9 cellular contexts compared by ENCODE assay signal in genomic region chr5:78405820-78406750, GRCh38. TPM values are rescaled to one million over a fixed set of nuclear protein-coding genes. Genes with fewer than 3 reads are reported as not detected.
A peak's percentile ranks its signal among the peaks of the same experiment; 100 is the strongest.
DNase-seq lines count a peak whose midpoint lies in the region; ATAC-seq, FAIRE-seq and TF ChIP-seq lines count a peak whose summit lies in the region.
"Had no signal": no experiment of that assay in that cellular context is flagged by ENCODE, and none has a peak within 500 bp of the region (broad histone marks: within the 10 kb centered on the region; RNA-seq: fewer than 3 reads in every experiment).

No MANE protein-coding gene starts in this region.

- H3K36me3 ChIP-seq in GM12878 (ENCODE audit: control insufficient read depth in 2 of 2, insufficient read depth in 2 of 2, low read length in 1 of 2) (peaks cover 0 to 4% of the 10 kb centered on the region in 2 experiments; a peak in 1 of 4 replicates), osteoblast (ENCODE audit: insufficient read depth, low read length) (no peaks in the 10 kb centered on the region), uterus (no peaks in the 10 kb centered on the region)
- H3K36me3 ChIP-seq: esophagus muscularis mucosa had no signal

- CTCF ChIA-PET in GM12878 (lab: Yijun Ruan, JAX), result interaction anchor here (0.8 to 2.0 kb wide), 2 partner anchors 8 to 13 kb away, joined by 3 to 9 read pairs; no protein-coding TSS in a partner anchor

- H2AFZ ChIP-seq in GM12878 (ENCODE audit: control insufficient read depth, low read depth, low read length), result no peak overlapping the region
- H2AFZ ChIP-seq in osteoblast (ENCODE audit: low read length), result no peak overlapping the region

- TF ChIP-seq CTCF in GM12878 (IDR thresholded peaks at IDR 0.05 in 2 of 3, conservative IDR thresholded peaks at IDR 0.05 in 1 of 3; ENCODE audit: control insufficient read depth in 2 of 3, extremely low read depth in 1 of 3, insufficient read depth in 1 of 3, low read depth in 3 of 3, low read length in 3 of 3), result no peak
- TF ChIP-seq CTCF in osteoblast (IDR thresholded peaks at IDR 0.05; ENCODE audit: extremely low read depth, low read depth, low read length), result no peak
- TF ChIP-seq CTCF in uterus (IDR thresholded peaks at IDR 0.05), result no peak

- H3K4me3 ChIP-seq in GM12878 (peak overlapping the region; percentile 51; the same call in 1 of the 2 replicates), osteoblast (ENCODE audit: insufficient read depth, low read length) (no peak overlapping the region), uterus (no peak overlapping the region)
- H3K4me3 ChIP-seq: esophagus muscularis mucosa had no signal

- peak overlapping the region; percentile 66 for H3K27ac ChIP-seq in GM12878 (ENCODE audit: control insufficient read depth, insufficient read depth)
- H3K27ac ChIP-seq in osteoblast (ENCODE audit: low read depth, low read length), result peak overlapping the region; percentile 43
- peak overlapping the region in 1 of 2 donors; percentile 4 for H3K27ac ChIP-seq in uterus
- H3K27ac ChIP-seq: esophagus muscularis mucosa had no signal

- TF ChIP-seq POLR2A in GM12892 (IDR thresholded peaks at IDR 0.05; ENCODE audit: low read depth, low read length), result no peak
- no peak for TF ChIP-seq POLR2A in GM12878 (IDR thresholded peaks at IDR 0.05; ENCODE audit: low read depth, low read length)
- no peak for TF ChIP-seq POLR2A in uterus (IDR thresholded peaks at IDR 0.05)

- H3K27me3 ChIP-seq in GM12878 (replicated peaks in 1 of 2; ENCODE audit: control insufficient read depth in 2 of 2, insufficient read depth in 2 of 2, low read length in 1 of 2) (no peaks in the 10 kb centered on the region), osteoblast (ENCODE audit: insufficient read depth, low read length) (no peaks in the 10 kb centered on the region), uterus (no peaks in the 10 kb centered on the region)
- H3K27me3 ChIP-seq: esophagus muscularis mucosa had no signal

- DNase-seq in GM12892 (ENCODE audit: insufficient read length) (no peak), GM12878 (ENCODE audit: low read depth, low spot score) (peak; percentile 19), osteoblast (ENCODE audit: insufficient read length, low spot score, missing footprints) (peak; percentile 67), UCSD-AML1 (lab: John Stamatoyannopoulos, UW; ENCODE audit: unreplicated experiment) (no peak), uterus (no peak)
- DNase-seq: Kasumi-1 had no signal

- ATAC-seq in HG02610 (IDR thresholded peaks at IDR 0.05; ENCODE audit: unreplicated experiment), result peak; percentile 57
- peak; percentile 76 for ATAC-seq in GM12878
- no peak for ATAC-seq in HG02938 (IDR thresholded peaks at IDR 0.05; ENCODE audit: unreplicated experiment)

- H3K4me2 ChIP-seq in GM12878 (ENCODE audit: control insufficient read depth, insufficient read depth) (peak overlapping the region; percentile 52), osteoblast (ENCODE audit: insufficient read depth, low read length) (peak overlapping the region; percentile 38)

- in situ Hi-C loops in GM12878 (cut with MboI), result no loop called here

- TF ChIP-seq RAD21 in GM12878 (IDR thresholded peaks at IDR 0.05; ENCODE audit: insufficient read depth, low read depth, low read length), result no peak

- H3K9me3 ChIP-seq in GM12878 (replicated peaks; ENCODE audit: control insufficient read depth, insufficient read depth, low read length), result peaks cover 14% of the 10 kb centered on the region
- H3K9me3 ChIP-seq in osteoblast (ENCODE audit: low read depth, low read length), result no peaks in the 10 kb centered on the region
- no peaks in the 10 kb centered on the region for H3K9me3 ChIP-seq in uterus
- H3K9me3 ChIP-seq: esophagus muscularis mucosa had no signal

- H4K20me1 ChIP-seq in GM12878 (ENCODE audit: control insufficient read depth, insufficient read depth) (no peaks in the 10 kb centered on the region), osteoblast (ENCODE audit: insufficient read depth, low read length) (peaks cover 3% of the 10 kb centered on the region)

- H3K4me1 ChIP-seq in GM12878 (ENCODE audit: control insufficient read depth, insufficient read depth, low read length) (peaks cover 16% of the 10 kb centered on the region; the same call in 1 of the 2 replicates), osteoblast (ENCODE audit: insufficient read depth, low read length) (peaks cover 10% of the 10 kb centered on the region), uterus (no peaks in the 10 kb centered on the region)

- FAIRE-seq in GM12892 (lab: Jason Lieb, UNC) (peak; percentile 48), GM12878 (lab: Jason Lieb, UNC) (peak; percentile 65)

- intact Hi-C loops in GM12878 (cut with micrococcal nuclease; ENCODE audit: unreplicated experiment), result loop anchor here (5.0 kb wide), 1 partner anchor 34 kb away; no protein-coding TSS in a partner anchor
- intact Hi-C loops in uterus (cut with DNase I; ENCODE audit: low total_unique reads), result no loop called here

- SMC1A ChIA-PET in GM12878 (lab: Charles Lee; ENCODE audit: uncharacterized antibody, unreplicated experiment), result interaction anchor here (0.6 to 2.9 kb wide), 12 partner anchors 8 to 1570 kb away, joined by 3 to 15 read pairs (median 3); partner anchors contain the start of gene SCAMP1

- no TSS peak for BruUV-seq in GM12878 (replicated peaks; lab: Mats Ljungman, UMichigan)

- no peak overlapping the region for H3K9ac ChIP-seq in GM12878 (ENCODE audit: control insufficient read depth, insufficient read depth, low read length)

- H3K79me2 ChIP-seq in GM12878 (ENCODE audit: control insufficient read depth, insufficient read depth, low read length) (peaks cover 22% of the 10 kb centered on the region), osteoblast (ENCODE audit: insufficient read depth, low read length) (peaks cover 61% of the 10 kb centered on the region)

- TF ChIP-seq EP300 in GM12878 (IDR thresholded peaks at IDR 0.05; ENCODE audit: borderline replicate concordance in 1 of 2, control insufficient read depth in 1 of 2, low read depth in 2 of 2, low read length in 2 of 2), result no peak

- POLR2A ChIA-PET in GM12878 (lab: Charles Lee), result interaction anchor here (2.0 kb wide), 2 partner anchors 9 to 13 kb away, joined by 6 to 7 read pairs; no protein-coding TSS in a partner anchor

- RAD21 ChIA-PET in GM12878 (lab: Charles Lee; ENCODE audit: unreplicated experiment), result interaction anchor here (0.8 to 1.4 kb wide), 2 partner anchors 13 to 46 kb away, joined by 3 to 4 read pairs; partner anchors contain the start of gene SCAMP1

- WGBS in GM12878 (ENCODE audit: insufficient coverage, insufficient replicate concordance, low lambda C conversion rate, missing lambda C conversion rate), result 20% methylated on average over 5 of the region's 5 CpGs

TF ChIP-seq in GM12878, 131 proteins besides CTCF, POLR2A, EP300 and RAD21:
- TF ChIP-seq JUNB (IDR thresholded peaks at IDR 0.05) (peak; percentile 62), GABPA (IDR thresholded peaks at IDR 0.05; ENCODE audit: low read depth) (no peak), ZNF24 (IDR thresholded peaks at IDR 0.05) (peak; percentile 15; the same call in 1 of the 2 replicates), HDGF (IDR thresholded peaks at IDR 0.05) (no peak), ZBTB40 (IDR thresholded peaks at IDR 0.05; ENCODE audit: borderline replicate concordance) (peak; percentile 48; the same call in 1 of the 2 replicates)

RNA-seq across cellular contexts. Expression of gene SCAMP1, which starts 45.7 kb away (rescaled TPM):
- 7.4 TPM for polyA plus RNA-seq in GM12892 (2012; ENCODE audit: missing spikeins)
- total RNA-seq in GM12878 (2013; cell fraction: nucleolus; rRNA removed), result 44.5 and 47.9 TPM in 2 replicates
- total RNA-seq in GM12878 (2014; rRNA removed) (16.5 and 18.1 TPM in 2 replicates), GM12878 (2014; rRNA removed; fragmentation: Illumina TruSeq; extraction: Trizol) (18.8 and 19.6 TPM in 2 replicates), GM12878 (2021) (20.9 and 22.0 TPM in 2 replicates), osteoblast (70.2 and 71.9 TPM in 2 replicates), uterus (10 to 100 TPM; 14.9 to 94.1 (median 58.6) TPM)
- polyA plus RNA-seq in GM12878 (2011; ENCODE audit: low read depth), result 3.3 TPM
- polyA plus RNA-seq in GM12878 (2011; rRNA removed) (22.3 and 30.8 TPM in 2 replicates), GM12878 (2014; fragmentation: Illumina TruSeq; extraction: Trizol) (12.9 and 17.6 TPM in 2 replicates), GM12878 (2014; fragmentation: Nextera tagmentation; extraction: Ambion mirVana) (10 to 100 TPM in 1 of 2 experiments, 1 to 10 TPM in 1; 9.1 to 21.2 TPM), GM12878 (2014; rRNA removed) (6.4 and 6.5 TPM in 2 replicates), GM12878 (2016; fragmentation: Nextera tagmentation; extraction: Ambion mirVana) (10 to 100 TPM; 21.8 to 27.9 TPM)
- polyA plus RNA-seq in GM12878 (2011; cell fraction: cytosol; rRNA removed), result 9.9 and 11.8 TPM in 2 replicates
- 6.0 and 8.3 TPM in 2 replicates for polyA plus RNA-seq in GM12878 (2011; cell fraction: nucleus; rRNA removed)
- 6.2 and 8.4 TPM in 2 replicates for polyA plus RNA-seq in GM12878 (2012)
- 33.5 and 48.1 TPM in 2 replicates for polyA minus RNA-seq in GM12878 (2011; rRNA and poly(A)+ RNA removed)
- polyA minus RNA-seq in GM12878 (2011; cell fraction: cytosol; rRNA and poly(A)+ RNA removed), result 13.1 and 16.0 TPM in 2 replicates
- 19.2 and 29.9 TPM in 2 replicates for polyA minus RNA-seq in GM12878 (2011; cell fraction: nucleus; rRNA and poly(A)+ RNA removed)

Comparison
In these comparisons a context has a peak if more than half of its experiments do, and no peak if none do; other contexts are left out.
1. DNase-seq: peak in GM12878 (single experiment) and osteoblast (single experiment); none in GM12892 (single experiment), UCSD-AML1 (single experiment) and uterus (0 of 2).